In genomic region chr2:231794383-231794782, GRCh38 we compare ENCODE assay signal across 28 cellular contexts.
"Had no signal": no experiment of that assay in that cellular context is flagged by ENCODE, and none has a peak within 500 bp of the region (broad histone marks: within the 10 kb centered on the region; RNA-seq: fewer than 3 reads in every experiment).

No MANE protein-coding gene starts in this region.

- H3K9me3 ChIP-seq: esophagus muscularis mucosa, mucosa of descending colon, prostate gland, right atrium auricular region, testis, tibial artery had no signal

- H3K27me3 ChIP-seq: esophagus muscularis mucosa, right atrium auricular region, testis, tibial artery had no signal

- H3K27ac ChIP-seq: esophagus muscularis mucosa, right atrium auricular region, testis, tibial artery had no signal

- H3K4me2 ChIP-seq: smooth muscle cell had no signal

- FAIRE-seq: endometrium, kidney had no signal

- H3K4me3 ChIP-seq: esophagus muscularis mucosa, lung, mucosa of descending colon, prostate gland, right atrium auricular region, smooth muscle cell, testis, tibial artery had no signal

- DNase-seq: cortex of kidney; effector memory CD8-positive, alpha-beta T cell; foreskin melanocyte; glutamatergic neuron; kidney; mucosa of descending colon; naive thymus-derived CD4-positive, alpha-beta T cell; nephron progenitor cell; nucleus accumbens; stimulated activated CD4-positive, alpha-beta T cell treated with anti-CD3 and anti-CD28 coated beads, Interleukin-12 subunit alpha, Interleukin-12 subunit beta, amount 100 ng/mL, for 4 hours; stimulated activated CD4-positive, alpha-beta T cell treated with anti-CD3 and anti-CD28 coated beads, Interleukin-1b, Interleukin-23, amount 100 ng/mL, for 48 hours; stimulated activated CD4-positive, alpha-beta T cell treated with anti-CD3 and anti-CD28 coated beads, Interleukin-4, amount 100 ng/mL, for 1 hour; stimulated activated naive CD8-positive, alpha-beta T cell treated with anti-CD3 and anti-CD28 coated beads, Interleukin-15, Interleukin-2, amounts not matched to agents 100 U/mL and 50 U/mL, for 24 hours; substantia nigra; testis; tibial artery had no signal

- H3K27me3 Mint-ChIP-seq: effector memory CD8-positive, alpha-beta T cell; memory B cell; naive thymus-derived CD4-positive, alpha-beta T cell; type B pancreatic cell had no signal

- H3K4me1 Mint-ChIP-seq: nephron progenitor cell had no signal

- H3K36me3 ChIP-seq: prostate gland had no signal

- H3K27ac Mint-ChIP-seq: effector memory CD8-positive, alpha-beta T cell; memory B cell; mesothelial cell of epicardium; naive thymus-derived CD4-positive, alpha-beta T cell; nephron progenitor cell; type B pancreatic cell had no signal

- ATAC-seq: effector memory CD8-positive, alpha-beta T cell; left lobe of liver; mucosa of descending colon; naive thymus-derived CD4-positive, alpha-beta T cell; sciatic nerve; stimulated activated effector memory CD8-positive, alpha-beta T cell treated with anti-CD3 and anti-CD28 coated beads, Interleukin-12 subunit alpha, Interleukin-12 subunit beta, amount 100 ng/mL, for 72 hours; stimulated activated naive CD8-positive, alpha-beta T cell treated with anti-CD3 and anti-CD28 coated beads, Interleukin-15, Interleukin-2, amounts not matched to agents 100 U/mL and 50 U/mL, for 24 hours had no signal

- H3K4me3 Mint-ChIP-seq: effector memory CD8-positive, alpha-beta T cell; memory B cell; mesothelial cell of epicardium; naive thymus-derived CD4-positive, alpha-beta T cell; nephron progenitor cell; stimulated activated effector memory CD8-positive, alpha-beta T cell treated with anti-CD3 and anti-CD28 coated beads, Interleukin-12 subunit alpha, Interleukin-12 subunit beta, amount 100 ng/mL, for 72 hours; type B pancreatic cell had no signal

- H3K9me3 Mint-ChIP-seq: effector memory CD8-positive, alpha-beta T cell; memory B cell; mesothelial cell of epicardium; naive thymus-derived CD4-positive, alpha-beta T cell; nephron progenitor cell; stimulated activated effector memory CD8-positive, alpha-beta T cell treated with anti-CD3 and anti-CD28 coated beads, Interleukin-12 subunit alpha, Interleukin-12 subunit beta, amount 100 ng/mL, for 72 hours; type B pancreatic cell had no signal

- H3K4me1 ChIP-seq: prostate gland, right atrium auricular region, testis had no signal
